In the genomic region with DNA sequence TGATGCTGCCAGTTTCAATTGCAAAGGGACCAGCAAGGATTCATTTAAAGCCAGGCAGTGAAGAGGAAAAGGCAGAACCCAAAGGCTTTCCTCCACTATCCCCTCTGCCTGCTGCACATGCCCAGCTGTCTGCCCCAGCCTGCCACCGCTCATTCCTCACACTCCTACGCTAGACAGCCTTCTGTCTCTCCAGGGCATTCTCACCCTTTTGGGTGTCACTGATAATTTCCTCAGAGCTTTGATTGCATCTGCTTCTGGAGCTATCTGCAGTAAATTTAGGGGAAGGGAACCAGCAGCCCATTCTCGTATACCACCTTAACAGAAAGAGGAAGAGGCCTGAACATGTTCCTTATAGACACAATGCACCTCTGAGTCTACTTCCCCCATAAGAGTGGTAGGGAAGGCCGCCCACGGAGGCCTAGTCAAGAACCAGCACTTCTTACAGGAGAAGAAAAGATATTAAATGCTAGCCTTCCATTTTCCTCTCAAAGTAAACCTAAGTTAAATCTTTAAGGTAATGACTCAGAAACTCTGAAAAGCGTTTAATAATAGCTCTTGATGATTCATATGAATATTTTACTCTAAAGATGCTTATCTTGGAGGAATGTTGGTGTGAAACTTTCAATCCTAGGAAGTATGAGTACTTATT, we compare ENCODE assay signal across 13 cellular contexts.
DNase-seq lines count a peak whose midpoint lies in the region; ATAC-seq and TF ChIP-seq lines count a peak whose summit lies in the region.
"Had no signal": no experiment of that assay in that cellular context is flagged by ENCODE, and none has a peak within 500 bp of the region (broad histone marks: within the 10 kb centered on the region; RNA-seq: fewer than 3 reads in every experiment).

No MANE protein-coding gene starts in this region.

- no peak overlapping the region for H3K4me3 ChIP-seq in OCI-LY3 (ENCODE audit: low read length)
- no peak overlapping the region for H3K4me3 ChIP-seq in parathyroid adenoma (ENCODE audit: low read depth, low read length)
- H3K4me3 ChIP-seq: SJSA1 had no signal

- H3K9me3 Mint-ChIP-seq in dendritic cell treated with granulocyte-macrophage colony-stimulating factor and Interleukin-4, amounts not matched to agents 40 ng/mL and 50 ng/mL, for 4 days = no peaks in the 10 kb centered on the region

- no peak for DNase-seq in NCI-H2107 (lab: John Stamatoyannopoulos, UW)
- no peak for DNase-seq in NCI-H1417 (lab: John Stamatoyannopoulos, UW)
- DNase-seq in activated CD4-positive, alpha-beta T cell treated with anti-CD3 and anti-CD28 coated beads for 4 hours = no peak
- no peak for DNase-seq in SW480 (ENCODE audit: low spot score)
- DNase-seq: activated CD8-positive, alpha-beta memory T cell treated with anti-CD3 and anti-CD28 coated beads, Interleukin-2, amount 50 U/mL, for 4 hours; DMS53; NCI-H1436 treated with DMSO at 0.1 percent for 48 hours had no signal

- no peaks in the 10 kb centered on the region for H4K20me1 ChIP-seq in OCI-LY3 (ENCODE audit: insufficient read depth, low read length)

- H3K36me3 ChIP-seq in OCI-LY3 (replicated peaks; ENCODE audit: low read depth, low read length) = no peaks in the 10 kb centered on the region
- no peaks in the 10 kb centered on the region for H3K36me3 ChIP-seq in parathyroid adenoma (ENCODE audit: control insufficient read depth, insufficient read depth, low read length)
- H3K36me3 ChIP-seq: SJSA1 had no signal

- intact Hi-C loops in dendritic cell treated with granulocyte-macrophage colony-stimulating factor and Interleukin-4, amounts not matched to agents 40 ng/mL and 50 ng/mL, for 4 days (cut with micrococcal nuclease) = loop anchor here (2.0 kb wide), 1 partner anchor 16 kb away; no protein-coding TSS in a partner anchor

- H3K27ac Mint-ChIP-seq in dendritic cell treated with granulocyte-macrophage colony-stimulating factor and Interleukin-4, amounts not matched to agents 40 ng/mL and 50 ng/mL, for 4 days = peak overlapping the region; percentile 62
- H3K27ac Mint-ChIP-seq: progenitor cell of endocrine pancreas had no signal

- H3K27me3 Mint-ChIP-seq in dendritic cell treated with granulocyte-macrophage colony-stimulating factor and Interleukin-4, amounts not matched to agents 40 ng/mL and 50 ng/mL, for 4 days = no peaks in the 10 kb centered on the region
- H3K27me3 Mint-ChIP-seq: progenitor cell of endocrine pancreas had no signal

- H2AFZ ChIP-seq in OCI-LY3 (ENCODE audit: low read depth, low read length) = peak overlapping the region; percentile 90
- peak overlapping the region; percentile 50 for H2AFZ ChIP-seq in parathyroid adenoma

- H3K79me2 ChIP-seq in OCI-LY3 (ENCODE audit: low read length) (no peaks in the 10 kb centered on the region), parathyroid adenoma (no peaks in the 10 kb centered on the region)

- no peaks in the 10 kb centered on the region for H3K36me3 Mint-ChIP-seq in dendritic cell treated with granulocyte-macrophage colony-stimulating factor and Interleukin-4, amounts not matched to agents 40 ng/mL and 50 ng/mL, for 4 days (ENCODE audit: low read depth)

- no peaks in the 10 kb centered on the region for H3K27me3 ChIP-seq in OCI-LY3 (ENCODE audit: low read depth, low read length)
- H3K27me3 ChIP-seq in parathyroid adenoma (ENCODE audit: control insufficient read depth, insufficient read depth, low read length) = no peaks in the 10 kb centered on the region
- H3K27me3 ChIP-seq: SJSA1 had no signal

- TF ChIP-seq CTCF in OCI-LY3 (IDR thresholded peaks at IDR 0.05; ENCODE audit: low read depth, low read length) (no peak), parathyroid adenoma (IDR thresholded peaks at IDR 0.05) (no peak)

- H3K9me3 ChIP-seq in OCI-LY3 (ENCODE audit: insufficient read depth, low read length) = 0 out of 2 replicates have a peak, but pooled peaks cover 3% of the 10 kb centered on the region
- no peaks in the 10 kb centered on the region for H3K9me3 ChIP-seq in parathyroid adenoma (ENCODE audit: control insufficient read depth, low read length)
- H3K9me3 ChIP-seq: SJSA1 had no signal

- H3K4me3 Mint-ChIP-seq in dendritic cell treated with granulocyte-macrophage colony-stimulating factor and Interleukin-4, amounts not matched to agents 40 ng/mL and 50 ng/mL, for 4 days = no peak overlapping the region

- H3K4me1 Mint-ChIP-seq in dendritic cell treated with granulocyte-macrophage colony-stimulating factor and Interleukin-4, amounts not matched to agents 40 ng/mL and 50 ng/mL, for 4 days (ENCODE audit: low read depth) = peaks cover 24% of the 10 kb centered on the region

- H3K4me2 ChIP-seq in OCI-LY3 (ENCODE audit: low read length) (peak overlapping the region; percentile 44), parathyroid adenoma (ENCODE audit: low read length) (no peak overlapping the region)

- peak; percentile 53 for ATAC-seq in GM19351 (IDR thresholded peaks at IDR 0.05; ENCODE audit: unreplicated experiment)

- H3K27ac ChIP-seq in OCI-LY3 (ENCODE audit: low read length) (peak overlapping the region; percentile 15; the same call in 1 of the 2 replicates), parathyroid adenoma (peak overlapping the region; percentile 20)
- H3K27ac ChIP-seq: SJSA1 had no signal

- H3K9ac ChIP-seq in OCI-LY3 (ENCODE audit: low read length) = no peak overlapping the region
- H3K9ac ChIP-seq in parathyroid adenoma = no peak overlapping the region

- H3K4me1 ChIP-seq in OCI-LY3 (ENCODE audit: low read length) = peaks cover 12% of the 10 kb centered on the region
- H3K4me1 ChIP-seq in parathyroid adenoma = peaks cover 6% of the 10 kb centered on the region
